ENCODE assay signal across 8 cellular contexts in the genomic region with DNA sequence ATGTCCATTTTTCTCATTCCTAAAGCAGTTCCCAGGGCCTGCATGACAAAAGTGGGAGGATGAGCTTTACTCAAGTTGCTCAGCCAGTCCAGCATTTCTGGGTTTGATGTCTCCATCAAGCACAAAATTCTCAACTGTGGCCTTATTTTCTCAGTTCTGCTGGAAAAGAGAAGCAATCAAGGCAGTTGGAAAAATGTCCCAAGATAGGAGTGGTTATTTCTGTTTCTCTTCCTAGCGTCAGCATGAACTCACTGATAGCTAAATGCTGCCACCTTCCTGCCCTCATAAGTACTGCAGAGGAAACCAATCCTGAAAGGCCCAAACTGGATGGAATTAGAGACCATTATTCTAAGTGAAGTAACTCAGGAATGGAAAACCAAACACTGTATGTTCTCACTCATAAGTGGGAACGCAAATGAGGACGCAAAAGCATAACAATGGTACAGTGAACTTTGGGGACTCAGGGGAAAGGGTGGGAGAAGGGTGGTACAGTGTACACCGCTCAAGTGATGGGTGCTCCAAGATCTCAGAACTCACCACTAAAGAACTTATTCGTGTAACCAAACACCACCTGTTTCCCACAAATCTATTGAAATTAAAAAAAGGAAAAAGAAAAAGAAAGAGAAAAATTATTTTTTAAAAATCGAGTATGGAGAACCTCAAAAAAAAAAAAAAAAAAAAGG. TPM values are rescaled to one million over a fixed set of nuclear protein-coding genes. Genes with fewer than 3 reads are reported as not detected.
DNase-seq lines count a peak whose midpoint lies in the region; ATAC-seq and TF ChIP-seq lines count a peak whose summit lies in the region.

No MANE protein-coding gene starts in this region.

- peaks cover 1% of the 10 kb centered on the region for H3K27me3 Mint-ChIP-seq in activated B cell treated with CpG ODN at 0.5 μM for 24 hours

- no peak overlapping the region for H3K27ac ChIP-seq in caudate nucleus (ENCODE audit: low read depth, low read length)

- CTCF ChIA-PET in activated B cell treated with CpG ODN at 0.5 μM for 24 hours (lab: Charles Lee), result interaction anchor here (0.7 to 3.1 kb wide), 9 partner anchors 18 to 1147 kb away, joined by 3 to 16 read pairs (median 3); a partner anchor contains a TSS

- H3K9me3 Mint-ChIP-seq in activated B cell treated with CpG ODN at 0.5 μM for 24 hours, result no peaks in the 10 kb centered on the region

- peak; percentile 69 for ATAC-seq in activated B cell treated with CpG ODN at 0.5 μM for 24 hours (ENCODE audit: low read depth)

- no peak overlapping the region for H3K27ac Mint-ChIP-seq in activated B cell treated with CpG ODN at 0.5 μM for 24 hours

- POLR2A ChIA-PET in activated B cell treated with CpG ODN at 0.5 μM for 24 hours (lab: Charles Lee), result interaction anchor here (2.0 kb wide), 1 partner anchor 317 kb away, joined by 9 read pairs; a partner anchor contains a TSS

- peak; percentile 78 for DNase-seq in AG09319 (ENCODE audit: extremely low read depth, low read depth)
- DNase-seq in GM20000 (ENCODE audit: low spot score), result peak; percentile 10
- DNase-seq in NCI-H2171 (lab: John Stamatoyannopoulos, UW), result peak; percentile 1
- DNase-seq in activated B cell treated with CpG ODN at 0.5 μM for 24 hours, result no peak
- DNase-seq in caudate nucleus (lab: John Stamatoyannopoulos, UW), result peak in 47 of 61 donors; percentile 0 to 71 (median 19)
- peak; percentile 74 for DNase-seq in kidney glomerular epithelial cell (lab: John Stamatoyannopoulos, UW)
- DNase-seq in stimulated activated CD4-positive, alpha-beta T cell treated with anti-CD3 and anti-CD28 coated beads, Interleukin-4, amount 100 ng/mL, for 1 hour, result peak; percentile 44
- DNase-seq in SHP77 treated with DMSO at 0.1 percent for 48 hours (lab: John Stamatoyannopoulos, UW), result no peak

- intact Hi-C loops in activated B cell treated with CpG ODN at 0.5 μM for 24 hours (cut with micrococcal nuclease), result loop anchor here (1.0 to 10.0 kb wide), 7 partner anchors 287 to 1291 kb away; a partner anchor contains a TSS

- H3K4me1 Mint-ChIP-seq in activated B cell treated with CpG ODN at 0.5 μM for 24 hours, result peaks cover 7% of the 10 kb centered on the region

- TF ChIP-seq CTCF in AG09319 (IDR thresholded peaks at IDR 0.05; ENCODE audit: low read depth, low read length), result peak; percentile 89
- TF ChIP-seq CTCF in GM20000 (IDR thresholded peaks at IDR 0.05; ENCODE audit: extremely low read depth, missing control alignments), result peak; percentile 68
- no peak for TF ChIP-seq CTCF in activated B cell treated with CpG ODN at 0.5 μM for 24 hours (IDR thresholded peaks at IDR 0.05)

- no peaks in the 10 kb centered on the region for H3K36me3 Mint-ChIP-seq in activated B cell treated with CpG ODN at 0.5 μM for 24 hours (ENCODE audit: low read depth)

- H3K4me3 Mint-ChIP-seq in activated B cell treated with CpG ODN at 0.5 μM for 24 hours, result no peak overlapping the region

RNA-seq across cellular contexts. Expression of a gene that starts 29.6 kb away (rescaled TPM):
- total RNA-seq in activated B cell treated with CpG ODN at 0.5 μM for 24 hours, result not detected in 2 replicates

RNA-seq across cellular contexts. Expression of a gene that starts 53.0 kb away (rescaled TPM):
- total RNA-seq in activated B cell treated with CpG ODN at 0.5 μM for 24 hours, result not detected in 2 replicates

Comparison
In these comparisons a context has a peak if more than half of its experiments do, and no peak if none do; other contexts are left out.
1. DNase-seq: peak in AG09319 (single experiment), GM20000 (single experiment), NCI-H2171 (single experiment), caudate nucleus (47 of 61), kidney glomerular epithelial cell (single experiment) and stimulated activated CD4-positive, alpha-beta T cell treated with anti-CD3 and anti-CD28 coated beads, Interleukin-4, amount 100 ng/mL, for 1 hour (single experiment); none in activated B cell treated with CpG ODN at 0.5 μM for 24 hours (single experiment) and SHP77 treated with DMSO at 0.1 percent for 48 hours (single experiment).